ENCODE assay signal across 20 cellular contexts in the genomic region with DNA sequence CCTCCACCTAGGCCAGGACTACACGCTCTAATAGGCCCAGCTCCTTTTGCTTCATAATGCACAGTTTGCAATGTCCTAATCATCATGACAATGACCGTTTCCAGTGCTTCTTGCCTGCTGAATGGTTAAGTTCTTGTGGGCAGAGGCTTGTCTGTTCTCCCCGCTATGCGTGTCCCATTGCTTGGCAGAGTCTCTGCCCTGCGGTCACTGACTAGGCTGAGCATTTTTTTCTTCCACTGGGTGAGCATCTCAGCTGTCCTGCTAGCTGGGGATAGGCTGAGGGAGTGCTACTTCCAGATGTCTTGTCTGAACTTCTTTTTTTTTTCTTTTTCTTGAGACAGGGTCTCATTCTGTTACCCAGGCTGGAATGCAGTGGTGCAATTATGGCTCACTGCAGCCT.
"Had no signal": no experiment of that assay in that cellular context is flagged by ENCODE, and none has a peak within 500 bp of the region (broad histone marks: within the 10 kb centered on the region; RNA-seq: fewer than 3 reads in every experiment).

No MANE protein-coding gene starts in this region.

- H3K9me3 Mint-ChIP-seq: activated B cell treated with CpG ODN at 0.5 μM for 24 hours; activated CD4-positive, alpha-beta memory T cell treated with anti-CD3 and anti-CD28 coated beads, Interleukin-2, amount 10 ng/mL, durations not matched to agents 7 days and 5 days; activated T-cell treated with anti-CD3 and anti-CD28 coated beads, Interleukin-2, amount 50 U/mL, for 24 hours; dendritic cell treated with granulocyte-macrophage colony-stimulating factor and Interleukin-4, amounts not matched to agents 40 ng/mL and 50 ng/mL, for 4 days; mesothelial cell of epicardium; nephron progenitor cell; stimulated activated naive CD8-positive, alpha-beta T cell treated with anti-CD3 and anti-CD28 coated beads, Interleukin-15, Interleukin-2, amounts not matched to agents 100 ng/mL and 50 ng/mL, for 24 hours; T-cell had no signal

- H3K4me2 ChIP-seq: hepatocyte had no signal

- H3K79me2 ChIP-seq: hepatocyte had no signal

- ATAC-seq: activated naive CD4-positive, alpha-beta T cell treated with anti-CD3 and anti-CD28 coated beads, Interleukin-2, amount 50 U/mL, for 72 hours; esophagus mucosa; T-cell had no signal

- H3K27me3 ChIP-seq: hepatocyte had no signal

- H3K36me3 Mint-ChIP-seq: activated naive CD4-positive, alpha-beta T cell treated with anti-CD3 and anti-CD28 coated beads, Interleukin-2, amount 50 U/mL, for 72 hours; mesothelial cell of epicardium; T-cell had no signal

- H3K4me3 Mint-ChIP-seq: activated B cell treated with CpG ODN at 0.5 μM for 24 hours; activated CD4-positive, alpha-beta memory T cell treated with anti-CD3 and anti-CD28 coated beads, Interleukin-2, amount 10 ng/mL, durations not matched to agents 7 days and 5 days; activated T-cell treated with anti-CD3 and anti-CD28 coated beads, Interleukin-2, amount 50 U/mL, for 24 hours; dendritic cell treated with granulocyte-macrophage colony-stimulating factor and Interleukin-4, amounts not matched to agents 40 ng/mL and 50 ng/mL, for 4 days; mesothelial cell of epicardium; nephron progenitor cell; stimulated activated naive CD8-positive, alpha-beta T cell treated with anti-CD3 and anti-CD28 coated beads, Interleukin-15, Interleukin-2, amounts not matched to agents 100 ng/mL and 50 ng/mL, for 24 hours; T-cell had no signal

- H3K4me3 ChIP-seq: hepatocyte had no signal

- H3K27ac ChIP-seq: hepatocyte had no signal

- H2AFZ ChIP-seq: hepatocyte had no signal

- DNase-seq: activated B cell treated with CpG ODN at 0.5 μM for 24 hours; activated CD4-positive, alpha-beta memory T cell treated with anti-CD3 and anti-CD28 coated beads, Interleukin-2, amount 10 ng/mL, durations not matched to agents 7 days and 5 days; activated CD4-positive, alpha-beta T cell treated with anti-CD3 and anti-CD28 coated beads for 4 hours; activated T-cell treated with anti-CD3 and anti-CD28 coated beads, Interleukin-2, amount 50 U/mL, for 24 hours; amniotic stem cell; effector CD8-positive, alpha-beta T cell; islet precursor cell; nephron progenitor cell; nucleus accumbens; posterior cingulate gyrus; stimulated activated CD4-positive, alpha-beta T cell treated with anti-CD3 and anti-CD28 coated beads, Interleukin-2, amount 100 ng/mL, for 24 hours; T-cell; T-helper 9 cell; trophoblast cell had no signal

- H3K27me3 Mint-ChIP-seq: activated B cell treated with CpG ODN at 0.5 μM for 24 hours; activated CD4-positive, alpha-beta memory T cell treated with anti-CD3 and anti-CD28 coated beads, Interleukin-2, amount 10 ng/mL, durations not matched to agents 7 days and 5 days; activated T-cell treated with anti-CD3 and anti-CD28 coated beads, Interleukin-2, amount 50 U/mL, for 24 hours; dendritic cell treated with granulocyte-macrophage colony-stimulating factor and Interleukin-4, amounts not matched to agents 40 ng/mL and 50 ng/mL, for 4 days; stimulated activated naive CD8-positive, alpha-beta T cell treated with anti-CD3 and anti-CD28 coated beads, Interleukin-15, Interleukin-2, amounts not matched to agents 100 ng/mL and 50 ng/mL, for 24 hours; T-cell had no signal

- H3K4me1 Mint-ChIP-seq: activated B cell treated with CpG ODN at 0.5 μM for 24 hours; activated CD4-positive, alpha-beta memory T cell treated with anti-CD3 and anti-CD28 coated beads, Interleukin-2, amount 10 ng/mL, durations not matched to agents 7 days and 5 days; mesothelial cell of epicardium; nephron progenitor cell; T-cell had no signal
